2 cellular contexts compared by ENCODE assay signal in genomic region chr4:55358246-55358645, GRCh38.
TF ChIP-seq lines count a peak whose summit lies in the region.

No MANE protein-coding gene starts in this region.

TF ChIP-seq in SK-N-SH, 30 proteins besides CTCF, POLR2A, EP300 and RAD21:
- no peak for TF ChIP-seq ZBTB33 (IDR thresholded peaks at IDR 0.05; ENCODE audit: borderline replicate concordance, low read depth)
TF ChIP-seq in SK-N-SH: peak in this region for 0.

TF ChIP-seq in SK-N-SH treated with all-trans-retinoic acid at 6 μM for 48 hours, 23 proteins besides CTCF, POLR2A, EP300 and RAD21 (continued from another document):
- no peak for TF ChIP-seq TCF4 (CRISPR knock-in tag; IDR thresholded peaks at IDR 0.05; ENCODE audit: borderline replicate concordance)
- no peak for TF ChIP-seq POU6F1 (CRISPR knock-in tag; IDR thresholded peaks at IDR 0.05; ENCODE audit: borderline replicate concordance, low read depth)
- TF ChIP-seq RARB (CRISPR knock-in tag; IDR thresholded peaks at IDR 0.05): no peak
- TF ChIP-seq TSHZ2 (CRISPR knock-in tag; IDR thresholded peaks at IDR 0.05): no peak
- no peak for TF ChIP-seq ESRRG (CRISPR knock-in tag; IDR thresholded peaks at IDR 0.05)
- no peak for TF ChIP-seq PPARA (CRISPR knock-in tag; IDR thresholded peaks at IDR 0.05; ENCODE audit: borderline replicate concordance)
- no peak for TF ChIP-seq CREB5 (CRISPR knock-in tag; IDR thresholded peaks at IDR 0.05; ENCODE audit: low read depth)
- no peak for TF ChIP-seq SNAI2 (CRISPR knock-in tag; IDR thresholded peaks at IDR 0.05)
- no peak for TF ChIP-seq ARNTL (CRISPR knock-in tag; IDR thresholded peaks at IDR 0.05; ENCODE audit: borderline replicate concordance, low read depth)
- no peak for TF ChIP-seq ZFP3 (CRISPR knock-in tag; IDR thresholded peaks at IDR 0.05)
- TF ChIP-seq CSDC2 (CRISPR knock-in tag; IDR thresholded peaks at IDR 0.05): no peak
- TF ChIP-seq TOX (CRISPR knock-in tag; IDR thresholded peaks at IDR 0.05; ENCODE audit: borderline replicate concordance): no peak
